8 cellular contexts compared by ENCODE assay signal in the genomic region with DNA sequence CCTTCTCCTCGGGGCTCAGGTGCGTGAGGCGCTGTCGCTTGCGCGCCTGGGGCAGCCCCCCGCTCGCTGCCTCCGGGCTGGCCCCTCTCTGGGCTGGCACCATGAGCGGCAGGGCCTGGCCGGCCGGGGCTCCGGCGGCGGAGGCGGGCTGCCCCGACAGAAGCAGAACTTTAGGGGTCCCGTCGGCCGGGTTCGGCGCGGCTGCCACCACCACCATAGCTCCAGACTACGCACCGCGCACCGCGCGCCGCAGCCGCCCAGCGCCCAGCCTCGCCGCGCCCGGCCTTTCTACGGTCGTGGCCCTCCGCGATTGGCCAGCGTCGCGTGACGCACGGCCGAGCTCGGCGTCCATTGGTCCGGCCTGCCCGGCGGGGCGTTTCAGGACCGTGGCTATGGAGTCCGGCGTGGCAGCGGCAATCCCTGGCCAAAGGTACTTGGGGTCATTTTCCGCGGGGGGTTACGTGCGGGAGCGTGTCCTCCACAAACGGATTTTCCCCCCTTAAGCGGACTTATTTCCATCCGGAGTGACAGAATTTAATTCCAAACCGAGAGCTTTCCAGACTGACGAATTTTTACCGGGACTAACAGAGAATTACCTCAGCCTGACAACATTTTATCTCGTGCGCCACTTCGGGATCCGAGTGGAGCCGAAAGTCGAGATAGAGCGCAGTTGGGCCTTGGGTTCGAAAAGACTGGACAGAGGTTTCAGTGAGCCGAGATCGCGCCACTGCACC. TPM values are rescaled to one million over a fixed set of nuclear protein-coding genes. Genes with fewer than 3 reads are reported as not detected.
DNase-seq lines count a peak whose midpoint lies in the region; ATAC-seq and TF ChIP-seq lines count a peak whose summit lies in the region.

Gene XBP1, minus strand, starts transcription at position 262 of the 734 bp plus-strand sequence.

- H3K27me3 ChIP-seq in dorsolateral prefrontal cortex (no peaks in the 10 kb centered on the region), right lobe of liver (no peaks in the 10 kb centered on the region)

- intact Hi-C loops in dorsolateral prefrontal cortex (cut with DNase I) = loop anchor here (2.0 kb wide), 1 partner anchor 28 kb away; the partner anchor contains the start of gene CCDC117 (in 2 of the 2)
- intact Hi-C loops in right lobe of liver (cut with DNase I) = no loop called here

- no peaks in the 10 kb centered on the region for H3K9me3 ChIP-seq in right lobe of liver

- H3K4me1 ChIP-seq in right lobe of liver = peaks cover 0 to 48% (median 8%) of the 10 kb centered on the region in 4 donors

- H3K27ac Mint-ChIP-seq in activated CD4-positive, alpha-beta memory T cell treated with anti-CD3 and anti-CD28 coated beads, Interleukin-2, amount 10 ng/mL, durations not matched to agents 7 days and 5 days = peak within 1 kb of the TSS; percentile 94

- peaks cover 46% of the 10 kb centered on the region for H3K4me1 Mint-ChIP-seq in activated CD4-positive, alpha-beta memory T cell treated with anti-CD3 and anti-CD28 coated beads, Interleukin-2, amount 10 ng/mL, durations not matched to agents 7 days and 5 days

- WGBS in right lobe of liver (ENCODE audit: insufficient coverage, low coverage, low lambda C conversion rate, missing lambda C conversion rate) = 0% methylated on average over 15 of the region's 78 CpGs

- ATAC-seq in GM19324 (IDR thresholded peaks at IDR 0.05; ENCODE audit: low FRiP score, unreplicated experiment) (peak; percentile 89), HG03460 (IDR thresholded peaks at IDR 0.05; ENCODE audit: unreplicated experiment) (peak; percentile 79), right lobe of liver (peak; percentile 79 to 92 (median 86))

- peak in 14 of 56 donors; percentile 8 to 37 (median 18) for TF ChIP-seq CTCF in dorsolateral prefrontal cortex (IDR thresholded peaks at IDR 0.05 in 54 of 56, conservative IDR thresholded peaks at IDR 0.05 in 2 of 56; ENCODE audit: low read depth in 1 of 56, partially characterized antibody in 56 of 56)
- no peak for TF ChIP-seq CTCF in right lobe of liver (IDR thresholded peaks at IDR 0.05)

- TF ChIP-seq POLR2A in right lobe of liver (IDR thresholded peaks at IDR 0.05) = peak; percentile 100

- H3K9me3 Mint-ChIP-seq in activated CD4-positive, alpha-beta memory T cell treated with anti-CD3 and anti-CD28 coated beads, Interleukin-2, amount 10 ng/mL, durations not matched to agents 7 days and 5 days = no peaks in the 10 kb centered on the region

- peak within 1 kb of the TSS; percentile 88 for H3K4me3 Mint-ChIP-seq in activated CD4-positive, alpha-beta memory T cell treated with anti-CD3 and anti-CD28 coated beads, Interleukin-2, amount 10 ng/mL, durations not matched to agents 7 days and 5 days

- CTCF ChIA-PET in activated CD4-positive, alpha-beta memory T cell treated with anti-CD3 and anti-CD28 coated beads, Interleukin-2, amount 10 ng/mL, durations not matched to agents 7 days and 5 days (lab: Charles Lee) = interaction anchor here (0.6 to 6.1 kb wide), 10 partner anchors 10 to 200 kb away, joined by 3 to 54 read pairs (median 4); partner anchors contain the start of gene CCDC117

- H3K27ac ChIP-seq in dorsolateral prefrontal cortex = peak within 1 kb of the TSS; percentile 10 to 98 (median 92)
- H3K27ac ChIP-seq in right lobe of liver = peak within 1 kb of the TSS; percentile 99 to 100 (median 99)

- POLR2A ChIA-PET in activated CD4-positive, alpha-beta memory T cell treated with anti-CD3 and anti-CD28 coated beads, Interleukin-2, amount 10 ng/mL, durations not matched to agents 7 days and 5 days (lab: Charles Lee) = interaction anchor here (0.6 to 15.8 kb wide), 15 partner anchors 8 to 469 kb away, joined by 3 to 360 read pairs (median 13); partner anchors contain the start of genes CCDC117, CHEK2, EWSR1 and HSCB

- peaks cover 12 to 37% (median 24%) of the 10 kb centered on the region in 4 donors for H3K36me3 ChIP-seq in right lobe of liver

- H3K27me3 Mint-ChIP-seq in activated CD4-positive, alpha-beta memory T cell treated with anti-CD3 and anti-CD28 coated beads, Interleukin-2, amount 10 ng/mL, durations not matched to agents 7 days and 5 days = no peaks in the 10 kb centered on the region

- H3K36me3 Mint-ChIP-seq in activated CD4-positive, alpha-beta memory T cell treated with anti-CD3 and anti-CD28 coated beads, Interleukin-2, amount 10 ng/mL, durations not matched to agents 7 days and 5 days (ENCODE audit: low read depth) = peaks cover 68% of the 10 kb centered on the region

- peak within 1 kb of the TSS; percentile 70 to 100 (median 93) for H3K4me3 ChIP-seq in dorsolateral prefrontal cortex
- H3K4me3 ChIP-seq in right lobe of liver = peak within 1 kb of the TSS; percentile 91 to 98 (median 95)

- DNase-seq in C1 segment of cervical spinal cord (lab: John Stamatoyannopoulos, UW) = peak; percentile 61 to 97 (median 86)
- peak; percentile 92 for DNase-seq in NCI-H82 (lab: John Stamatoyannopoulos, UW)
- DNase-seq in activated CD4-positive, alpha-beta memory T cell treated with anti-CD3 and anti-CD28 coated beads, Interleukin-2, amount 10 ng/mL, durations not matched to agents 7 days and 5 days = peak; percentile 92
- DNase-seq in dorsolateral prefrontal cortex = peak; percentile 91 to 98 (median 93)
- DNase-seq in right lobe of liver = peak; percentile 97
- DNase-seq in stimulated activated CD4-positive, alpha-beta T cell treated with anti-CD3 and anti-CD28 coated beads, Interleukin-4, amount 100 ng/mL, for 24 hours = peak; percentile 89

RNA-seq across cellular contexts. Expression of gene XBP1, which starts in this region (rescaled TPM):
- 100 to 1,000 TPM; 263 to 266 TPM for total RNA-seq in activated CD4-positive, alpha-beta memory T cell treated with anti-CD3 and anti-CD28 coated beads, Interleukin-2, amount 10 ng/mL, durations not matched to agents 7 days and 5 days
- total RNA-seq in dorsolateral prefrontal cortex (10 to 100 TPM; 20.6 to 79.9 (median 35.3) TPM), right lobe of liver (100 to 1,000 TPM; 298 to 624 (median 414) TPM)

Comparison
In these comparisons a context has a peak if more than half of its experiments do, and no peak if none do; other contexts are left out.
1. Peak in every context shown above with its lines: DNase-seq, ATAC-seq, H3K4me3 ChIP-seq and H3K27ac ChIP-seq.
2. intact Hi-C loops: an anchor here in dorsolateral prefrontal cortex (2.0 kb wide); none called in right lobe of liver.